In the genomic region with DNA sequence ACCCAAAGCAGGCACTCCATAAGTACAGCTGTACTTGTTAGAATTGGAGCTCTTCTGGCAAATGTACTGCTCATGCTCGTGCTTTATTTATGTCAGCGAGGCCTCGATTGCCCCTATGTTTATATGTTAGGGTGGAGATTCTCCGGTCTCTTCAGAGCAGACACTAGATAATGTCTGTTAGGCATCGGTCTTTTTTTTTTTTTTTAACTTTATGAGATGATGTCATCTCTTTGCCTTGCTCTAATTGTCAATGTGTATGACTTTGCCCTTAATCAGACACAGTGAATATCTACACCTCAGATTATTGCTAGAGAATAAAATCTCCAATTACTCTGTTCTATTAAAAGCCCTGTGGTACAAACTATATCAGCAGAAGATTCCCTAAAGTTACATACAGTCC, we compare ENCODE assay signal across 30 cellular contexts.
"Had no signal": no experiment of that assay in that cellular context is flagged by ENCODE, and none has a peak within 500 bp of the region (broad histone marks: within the 10 kb centered on the region; RNA-seq: fewer than 3 reads in every experiment).

No MANE protein-coding gene starts in this region.

- H3K27ac ChIP-seq: ascending aorta, body of pancreas, Peyer's patch, RWPE1, SJSA1 had no signal

- FAIRE-seq: TTC549 had no signal

- H3K36me3 ChIP-seq: ascending aorta, Peyer's patch, SJSA1 had no signal

- ATAC-seq: activated naive CD4-positive, alpha-beta T cell treated with anti-CD3 and anti-CD28 coated beads, Interleukin-2, amount 50 U/mL, for 72 hours; activated naive CD8-positive, alpha-beta T cell treated with anti-CD3 and anti-CD28 coated beads, Interleukin-2, amount 50 U/mL, for 24 hours; activated T-cell treated with anti-CD3 and anti-CD28 coated beads, Interleukin-2, amount 50 U/mL, for 4 hours; body of pancreas; SK-N-SH treated with all-trans-retinoic acid at 6 μM for 48 hours; T-helper 17 cell had no signal

- H3K9me3 ChIP-seq: body of pancreas, Peyer's patch, SJSA1 had no signal

- H3K4me1 ChIP-seq: ascending aorta, body of pancreas, Peyer's patch, SJSA1 had no signal

- H3K4me3 ChIP-seq: ascending aorta, body of pancreas, Peyer's patch, SJSA1 had no signal

- H3K27me3 ChIP-seq: ascending aorta, body of pancreas, Peyer's patch, SJSA1 had no signal

- DNase-seq: activated B cell treated with CpG ODN at 0.5 μM for 24 hours; activated CD4-positive, alpha-beta memory T cell treated with anti-CD3 and anti-CD28 coated beads for 36 hours; activated CD4-positive, alpha-beta T cell treated with anti-CD3 and anti-CD28 coated beads for 1 hour; activated CD4-positive, alpha-beta T cell treated with anti-CD3 and anti-CD28 coated beads, Interleukin-2, amount 10 ng/mL, durations not matched to agents 24 days and 14 days; activated CD8-positive, alpha-beta memory T cell treated with anti-CD3 and anti-CD28 coated beads for 24 hours; activated effector memory CD4-positive, alpha-beta T cell treated with anti-CD3 and anti-CD28 coated beads, Interleukin-2, amount 50 U/mL, for 16 hours; activated naive CD4-positive, alpha-beta T cell treated with Interleukin-2 at 50 U/mL for 16 hours; activated naive CD8-positive, alpha-beta T cell treated with anti-CD3 and anti-CD28 coated beads, Interleukin-2, amount 50 U/mL, for 24 hours; activated T-cell treated with anti-CD3 and anti-CD28 coated beads, Interleukin-2, amount 50 U/mL, for 4 hours; amniotic stem cell; body of pancreas; Karpas-422; MM.1S; NCI-H1105; NCI-H1436; NCI-H1694 treated with DMSO at 0.1 percent for 48 hours; NCI-H2029 treated with DMSO at 0.1 percent for 48 hours; NCI-H526; NK-92 treated with Interleukin-12 subunit alpha and Interleukin-12 subunit beta, amount 100 ng/mL, for 24 hours; OCI-M1; Peyer's patch; Right ventricle myocardium superior; T-helper 17 cell; T1000 had no signal
